In genomic region chr4:170269950-170270349, GRCh38 we compare ENCODE assay signal across 27 cellular contexts.
"Had no signal": no experiment of that assay in that cellular context is flagged by ENCODE, and none has a peak within 500 bp of the region (broad histone marks: within the 10 kb centered on the region; RNA-seq: fewer than 3 reads in every experiment).

No MANE protein-coding gene starts in this region.

- H3K4me3 ChIP-seq: coronary artery, dorsolateral prefrontal cortex, esophagus squamous epithelium, gastrocnemius medialis, heart right ventricle, left ventricle myocardium inferior, lower lobe of right lung, mucosa of descending colon had no signal

- H3K9me3 ChIP-seq: esophagus squamous epithelium, gastrocnemius medialis, lower lobe of right lung had no signal

- H3K27ac Mint-ChIP-seq: effector memory CD8-positive, alpha-beta T cell; endodermal cell; mesothelial cell of epicardium had no signal

- DNase-seq: dermis blood vessel endothelial cell; dorsolateral prefrontal cortex; effector CD4-positive, alpha-beta T cell; effector memory CD8-positive, alpha-beta T cell; endodermal cell; erythroblast; esophagus squamous epithelium; foreskin fibroblast; foreskin melanocyte; gastrocnemius medialis; glutamatergic neuron; head of caudate nucleus; heart right ventricle; hippocampal formation; left cardiac atrium; left ventricle myocardium inferior; lower lobe of right lung; mesenchymal stem cell; mucosa of descending colon; naive B cell had no signal

- H3K4me1 Mint-ChIP-seq: endodermal cell, mesothelial cell of epicardium had no signal

- H3K4me3 Mint-ChIP-seq: effector memory CD8-positive, alpha-beta T cell; endodermal cell; mesothelial cell of epicardium; naive B cell had no signal

- H3K27me3 Mint-ChIP-seq: effector memory CD8-positive, alpha-beta T cell had no signal

- H3K27ac ChIP-seq: coronary artery, dorsolateral prefrontal cortex, epithelial cell of prostate, esophagus squamous epithelium, gastrocnemius medialis, heart right ventricle, left ventricle myocardium inferior, lower lobe of right lung had no signal

- H3K27me3 ChIP-seq: dorsolateral prefrontal cortex, esophagus squamous epithelium, gastrocnemius medialis, heart right ventricle had no signal

- H3K4me1 ChIP-seq: esophagus squamous epithelium, gastrocnemius medialis, heart right ventricle, left ventricle myocardium inferior, lower lobe of right lung had no signal

- ATAC-seq: effector memory CD8-positive, alpha-beta T cell; esophagus mucosa; gastrocnemius medialis; heart right ventricle; left cardiac atrium; lower lobe of right lung; mucosa of descending colon had no signal

- H3K36me3 ChIP-seq: esophagus squamous epithelium, gastrocnemius medialis, heart right ventricle, left ventricle myocardium inferior, lower lobe of right lung had no signal

- H3K36me3 Mint-ChIP-seq: naive B cell had no signal

- FAIRE-seq: colon, endometrium, keratinocyte had no signal
